In genomic region chr11:62146476-62147200, GRCh38 we compare ENCODE assay signal across 29 cellular contexts. TPM values are rescaled to one million over a fixed set of nuclear protein-coding genes. Genes with fewer than 3 reads are reported as not detected.
DNase-seq lines count a peak whose midpoint lies in the region; ATAC-seq, FAIRE-seq and TF ChIP-seq lines count a peak whose summit lies in the region.
"Had no signal": no experiment of that assay in that cellular context is flagged by ENCODE, and none has a peak within 500 bp of the region (broad histone marks: within the 10 kb centered on the region; RNA-seq: fewer than 3 reads in every experiment).

No MANE protein-coding gene starts in this region.

- H3K9me3 ChIP-seq in neural progenitor cell (ENCODE audit: low read depth) (no peaks in the 10 kb centered on the region), vagina (no peaks in the 10 kb centered on the region)
- H3K9me3 ChIP-seq: thoracic aorta had no signal

- no peaks in the 10 kb centered on the region for H3K9me3 Mint-ChIP-seq in neural progenitor cell
- H3K9me3 Mint-ChIP-seq: activated CD4-positive, alpha-beta T cell treated with anti-CD3 and anti-CD28 coated beads, Interleukin-2, amount 10 ng/mL, durations not matched to agents 24 days and 14 days; activated naive CD4-positive, alpha-beta T cell treated with anti-CD3 and anti-CD28 coated beads, Interleukin-2, amount 50 U/mL, for 72 hours; central memory CD8-positive, alpha-beta T cell; IgD-negative memory B cell; stimulated activated naive B cell treated with anti-CD40 and anti-IgM and Interleukin-4, amounts not matched to agents 10 μg/mL and 1 μg/mL and 100 μg/mL, for 72 hours had no signal

- H3K27ac ChIP-seq in cingulate gyrus (ENCODE audit: low read depth, low read length) (peak overlapping the region; percentile 10), neural progenitor cell (no peak overlapping the region), vagina (no peak overlapping the region)
- H3K27ac ChIP-seq: epithelial cell of prostate, SK-N-MC, thoracic aorta had no signal

- intact Hi-C loops in Right ventricle myocardium superior (cut with DNase I) (no loop called here), left ventricle myocardium superior (cut with micrococcal nuclease) (no loop called here), vagina (cut with DNase I) (no loop called here)

- H3K27me3 Mint-ChIP-seq in neural progenitor cell (ENCODE audit: insufficient read depth, low read depth): peaks cover 2% of the 10 kb centered on the region
- H3K27me3 Mint-ChIP-seq: activated CD4-positive, alpha-beta T cell treated with anti-CD3 and anti-CD28 coated beads, Interleukin-2, amount 10 ng/mL, durations not matched to agents 24 days and 14 days; central memory CD8-positive, alpha-beta T cell; IgD-negative memory B cell; stimulated activated naive B cell treated with anti-CD40 and anti-IgM and Interleukin-4, amounts not matched to agents 10 μg/mL and 1 μg/mL and 100 μg/mL, for 72 hours had no signal

- no peak for TF ChIP-seq POLR2A in vagina (IDR thresholded peaks at IDR 0.05)

- TF ChIP-seq CTCF in neural progenitor cell (IDR thresholded peaks at IDR 0.05): no peak
- TF ChIP-seq CTCF in vagina (IDR thresholded peaks at IDR 0.05): no peak

- DNase-seq in Right ventricle myocardium superior (peak; percentile 27), left ventricle myocardium superior (no peak), neural progenitor cell (ENCODE audit: low spot score) (no peak), vagina (ENCODE audit: extremely low spot score in 2 of 2) (peak; percentile 54 to 89), frontal cortex (ENCODE audit: low spot score in 2 of 2) (no peak), occipital lobe (lab: John Stamatoyannopoulos, UW) (no peak)
- DNase-seq: activated CD4-positive, alpha-beta T cell treated with anti-CD3 and anti-CD28 coated beads, Interleukin-2, amount 10 ng/mL, durations not matched to agents 24 days and 14 days; EL; kidney glomerular epithelial cell; NCI-H1105 treated with DMSO at 0.1 percent for 48 hours; NCI-H2029 treated with DMSO at 0.1 percent for 48 hours; NCI-H226; NCI-H748 treated with DMSO at 0.1 percent for 48 hours; nucleus accumbens; RPMI8226; stimulated activated CD4-positive, alpha-beta T cell treated with anti-CD3 and anti-CD28 coated beads, Interleukin-2, amount 100 ng/mL, for 48 hours; stimulated activated naive B cell treated with anti-CD40 and anti-IgM and Interleukin-4, amounts not matched to agents 10 μg/mL and 1 μg/mL and 100 μg/mL, for 72 hours; T-helper 2 cell had no signal

- no peaks in the 10 kb centered on the region for H3K4me1 Mint-ChIP-seq in neural progenitor cell
- H3K4me1 Mint-ChIP-seq: activated CD4-positive, alpha-beta T cell treated with anti-CD3 and anti-CD28 coated beads, Interleukin-2, amount 10 ng/mL, durations not matched to agents 24 days and 14 days; stimulated activated naive B cell treated with anti-CD40 and anti-IgM and Interleukin-4, amounts not matched to agents 10 μg/mL and 1 μg/mL and 100 μg/mL, for 72 hours had no signal

- H3K36me3 ChIP-seq in neural progenitor cell (no peaks in the 10 kb centered on the region), vagina (peaks cover 0 to 67% of the 10 kb centered on the region in 2 donors)

- no peak overlapping the region for H3K4me3 ChIP-seq in neural progenitor cell
- H3K4me3 ChIP-seq in vagina: no peak overlapping the region
- H3K4me3 ChIP-seq: SK-N-MC, smooth muscle cell, thoracic aorta had no signal

- no peak overlapping the region for H3K9ac ChIP-seq in neural progenitor cell

- H3K4me2 ChIP-seq in neural progenitor cell: no peak overlapping the region
- H3K4me2 ChIP-seq: smooth muscle cell had no signal

- no peak for FAIRE-seq in frontal cortex (lab: Jason Lieb, UNC)
- FAIRE-seq: astrocyte had no signal

- H3K79me2 ChIP-seq in neural progenitor cell (ENCODE audit: low read depth): no peaks in the 10 kb centered on the region

- H4K20me1 ChIP-seq in neural progenitor cell (ENCODE audit: low read depth): no peaks in the 10 kb centered on the region

- no peak overlapping the region for H2AFZ ChIP-seq in neural progenitor cell (replicated peaks)

- H3K36me3 Mint-ChIP-seq in neural progenitor cell: peaks cover 37% of the 10 kb centered on the region

- no peaks in the 10 kb centered on the region for H3K4me1 ChIP-seq in neural progenitor cell
- H3K4me1 ChIP-seq in vagina: no peaks in the 10 kb centered on the region

- H3K27me3 ChIP-seq in neural progenitor cell: no peaks in the 10 kb centered on the region
- no peaks in the 10 kb centered on the region for H3K27me3 ChIP-seq in vagina

- ATAC-seq in Right ventricle myocardium superior (ENCODE audit: poor library complexity) (no peak), left ventricle myocardium superior (no peak)
- ATAC-seq: activated naive CD4-positive, alpha-beta T cell treated with anti-CD3 and anti-CD28 coated beads, Interleukin-2, amount 50 U/mL, for 72 hours; stimulated activated naive B cell treated with anti-CD40 and anti-IgM and Interleukin-4, amounts not matched to agents 10 μg/mL and 1 μg/mL and 100 μg/mL, for 72 hours had no signal

- H3F3A ChIP-seq in neural progenitor cell (ENCODE audit: low read depth): no peaks in the 10 kb centered on the region

- no peak overlapping the region for H3K27ac Mint-ChIP-seq in neural progenitor cell
- H3K27ac Mint-ChIP-seq: IgD-negative memory B cell; stimulated activated naive B cell treated with anti-CD40 and anti-IgM and Interleukin-4, amounts not matched to agents 10 μg/mL and 1 μg/mL and 100 μg/mL, for 72 hours had no signal

- H3K4me3 Mint-ChIP-seq in neural progenitor cell: peak overlapping the region; percentile 20
- H3K4me3 Mint-ChIP-seq: activated CD4-positive, alpha-beta T cell treated with anti-CD3 and anti-CD28 coated beads, Interleukin-2, amount 10 ng/mL, durations not matched to agents 24 days and 14 days; central memory CD8-positive, alpha-beta T cell; IgD-negative memory B cell; stimulated activated naive B cell treated with anti-CD40 and anti-IgM and Interleukin-4, amounts not matched to agents 10 μg/mL and 1 μg/mL and 100 μg/mL, for 72 hours had no signal

RNA-seq across cellular contexts. Expression of gene INCENP, which starts 22.8 kb away (rescaled TPM):
- total RNA-seq in Right ventricle myocardium superior (10.3 TPM), left ventricle myocardium superior (11.6 TPM), neural progenitor cell (ENCODE audit: low replicate concordance) (73.9 and 135 TPM in 2 replicates), vagina (39.0 TPM), frontal cortex (22.0 TPM), occipital lobe (25.1 TPM)

RNA-seq across cellular contexts. Expression of gene SCGB1D1, which starts 43.4 kb away (rescaled TPM):
- total RNA-seq in Right ventricle myocardium superior (not detected), left ventricle myocardium superior (not detected), neural progenitor cell (ENCODE audit: low replicate concordance) (not detected in 2 replicates), vagina (not detected), frontal cortex (not detected), occipital lobe (not detected)
- total RNA-seq: activated CD4-positive, alpha-beta T cell treated with anti-CD3 and anti-CD28 coated beads, Interleukin-2, amount 10 ng/mL, durations not matched to agents 24 days and 14 days; activated naive CD4-positive, alpha-beta T cell treated with anti-CD3 and anti-CD28 coated beads, Interleukin-2, amount 50 U/mL, for 72 hours; astrocyte; M059J; renal cortical epithelial cell; smooth muscle cell; thoracic aorta had no signal

Comparison
In these comparisons a context has a peak if more than half of its experiments do, and no peak if none do; other contexts are left out.
1. DNase-seq: peak in Right ventricle myocardium superior (single experiment) and vagina (2 of 2); none in left ventricle myocardium superior (single experiment), neural progenitor cell (single experiment), frontal cortex (0 of 2) and occipital lobe (single experiment).